8 cellular contexts compared by ENCODE assay signal in the genomic region with DNA sequence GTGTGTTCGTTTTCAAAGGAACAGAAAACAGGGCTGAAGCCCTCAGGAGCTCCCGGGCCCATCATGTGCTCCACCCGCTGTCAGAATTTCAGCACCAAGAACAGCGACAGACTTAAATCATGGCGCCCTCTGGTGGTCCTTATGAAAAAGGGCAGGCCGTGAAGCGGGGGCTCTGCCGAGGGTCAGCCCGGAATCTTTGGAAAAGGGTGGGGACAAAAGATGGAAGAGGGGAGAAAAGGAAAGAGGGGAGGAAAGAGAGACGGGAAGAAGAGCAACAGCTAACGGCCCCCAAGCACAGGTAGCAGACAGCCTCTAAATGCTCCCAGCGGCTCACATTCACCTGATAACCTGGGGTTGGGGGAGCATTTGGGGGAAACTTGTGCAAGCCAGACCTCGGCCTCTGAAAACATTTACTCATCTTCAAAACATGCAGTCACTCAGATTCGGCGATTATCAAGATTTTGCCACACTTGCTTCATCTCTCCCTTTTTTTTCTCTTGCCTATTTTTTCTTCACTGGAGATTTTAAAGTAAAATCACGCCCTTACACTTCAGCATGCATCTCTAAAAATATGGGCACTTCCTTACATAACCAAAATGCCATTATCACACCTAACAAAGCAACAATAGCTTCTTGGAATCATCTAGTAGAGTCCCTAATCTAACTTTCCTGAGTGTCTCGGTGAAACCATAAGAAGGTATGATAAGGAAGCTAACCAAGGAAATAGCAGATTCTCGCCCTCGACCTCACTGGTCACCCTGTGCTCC. TPM values are rescaled to one million over a fixed set of nuclear protein-coding genes. Genes with fewer than 3 reads are reported as not detected.
DNase-seq lines count a peak whose midpoint lies in the region; ATAC-seq and TF ChIP-seq lines count a peak whose summit lies in the region.

No MANE protein-coding gene starts in this region.

- no peaks in the 10 kb centered on the region for H3K36me3 Mint-ChIP-seq in progenitor cell of endocrine pancreas (ENCODE audit: insufficient read depth)

- H3K36me3 ChIP-seq in gastroesophageal sphincter, result peaks cover 0 to 2% of the 10 kb centered on the region in 2 donors

- no peaks in the 10 kb centered on the region for H3K4me1 ChIP-seq in gastroesophageal sphincter

- no peak for ATAC-seq in gastroesophageal sphincter
- ATAC-seq in GM21717 (IDR thresholded peaks at IDR 0.05; ENCODE audit: unreplicated experiment), result no peak
- ATAC-seq in HG03520 (IDR thresholded peaks at IDR 0.05; ENCODE audit: unreplicated experiment), result no peak

- H3K27me3 Mint-ChIP-seq in progenitor cell of endocrine pancreas, result peaks cover 52% of the 10 kb centered on the region

- no peak overlapping the region for H3K27ac Mint-ChIP-seq in progenitor cell of endocrine pancreas

- DNase-seq in ELF-1 (ENCODE audit: low read depth, low spot score) (peak; percentile 66), HT1080 (ENCODE audit: low read depth) (peak; percentile 30), progenitor cell of endocrine pancreas (ENCODE audit: low spot score, unreplicated experiment) (peak; percentile 39)
- peak; percentile 79 for DNase-seq in activated effector memory CD4-positive, alpha-beta T cell treated with anti-CD3 and anti-CD28 coated beads, Interleukin-2, amount 50 U/mL, for 16 hours

- H3K9me3 ChIP-seq in gastroesophageal sphincter, result peaks cover 0 to 14% (median 0%) of the 10 kb centered on the region in 3 donors

- peaks cover 4% of the 10 kb centered on the region for H3K9me3 Mint-ChIP-seq in progenitor cell of endocrine pancreas (ENCODE audit: low read depth)

- 19 to 31% methylated on average over 13 to 19 of the region's 19 CpGs for WGBS in gastroesophageal sphincter (ENCODE audit: low coverage in 1 of 2), 2 donors

- TF ChIP-seq EP300 in gastroesophageal sphincter (IDR thresholded peaks at IDR 0.05), result no peak

- no peak overlapping the region for H3K4me3 ChIP-seq in gastroesophageal sphincter

- no peak for TF ChIP-seq POLR2A in gastroesophageal sphincter (IDR thresholded peaks at IDR 0.05)

- no peak overlapping the region for H3K27ac ChIP-seq in gastroesophageal sphincter

- TF ChIP-seq CTCF in gastroesophageal sphincter (IDR thresholded peaks at IDR 0.05) (peak in 3 of 4 experiments; percentile 39 to 82 (median 54)), progenitor cell of endocrine pancreas (IDR thresholded peaks at IDR 0.05; ENCODE audit: unreplicated experiment) (peak; percentile 97)

- no peak overlapping the region for H3K4me3 Mint-ChIP-seq in progenitor cell of endocrine pancreas (ENCODE audit: low read depth)

- peaks cover 75% of the 10 kb centered on the region for H3K27me3 ChIP-seq in gastroesophageal sphincter

- H3K4me1 Mint-ChIP-seq in progenitor cell of endocrine pancreas (ENCODE audit: low read depth), result no peaks in the 10 kb centered on the region

TF ChIP-seq in PFSK-1, 5 proteins besides CTCF, POLR2A, EP300 and RAD21:
- TF ChIP-seq SIN3A (IDR thresholded peaks at IDR 0.05; ENCODE audit: borderline replicate concordance, insufficient read depth, low read length) (peak; percentile 66; the same call in 1 of the 2 replicates), REST (IDR thresholded peaks at IDR 0.05; ENCODE audit: insufficient read depth in 1 of 2, low read depth in 2 of 2, low read length in 2 of 2) (peak; percentile 97 to 99), FOXP2 (optimal IDR thresholded peaks at IDR 0.05; ENCODE audit: borderline replicate concordance, extremely low read depth, extremely low read length, insufficient read depth) (no peak), POLR2AphosphoS5 (IDR thresholded peaks at IDR 0.05; ENCODE audit: low read depth, low read length) (no peak), TAF1 (IDR thresholded peaks at IDR 0.05; ENCODE audit: borderline replicate concordance, insufficient read depth, low read length) (no peak)

RNA-seq across cellular contexts. Expression of gene MAN2B2, which starts 28.1 kb away (rescaled TPM):
- 10.4 and 11.7 TPM in 2 replicates for total RNA-seq in HT1080 (2014; rRNA removed; shearing (Covaris generic))
- polyA plus RNA-seq in HT1080 (2015; cell fraction: cytosol; rRNA removed), result 15.4 and 16.0 TPM in 2 replicates
- polyA plus RNA-seq in HT1080 (2015; cell fraction: nucleus; rRNA removed), result 29.6 and 35.4 TPM in 2 replicates
- polyA plus RNA-seq in PFSK-1 (2012; ENCODE audit: insufficient read length, low read depth), result 15.2 TPM
- total RNA-seq in gastroesophageal sphincter, result 10 to 100 TPM; 20.3 to 39.3 (median 34.3) TPM
- 25.4 and 26.2 TPM in 2 replicates for total RNA-seq in progenitor cell of endocrine pancreas
